In genomic region chr16:62137991-62138390, GRCh38 we compare ENCODE assay signal across 23 cellular contexts.
"Had no signal": no experiment of that assay in that cellular context is flagged by ENCODE, and none has a peak within 500 bp of the region (broad histone marks: within the 10 kb centered on the region; RNA-seq: fewer than 3 reads in every experiment).

No MANE protein-coding gene starts in this region.

- ATAC-seq: activated CD8-positive, alpha-beta T cell treated with anti-CD3 and anti-CD28 coated beads for 36 hours; activated naive CD8-positive, alpha-beta T cell treated with anti-CD3 and anti-CD28 coated beads, Interleukin-2, amount 50 U/mL, for 24 hours had no signal

- DNase-seq: activated B cell treated with CpG ODN at 0.5 μM for 24 hours; activated CD4-positive, alpha-beta memory T cell treated with anti-CD3 and anti-CD28 coated beads for 36 hours; activated CD4-positive, alpha-beta T cell treated with anti-CD3 and anti-CD28 coated beads for 4 hours; activated CD4-positive, alpha-beta T cell treated with anti-CD3 and anti-CD28 coated beads, Interleukin-2, amount 10 ng/mL, durations not matched to agents 24 days and 14 days; activated CD4-positive, alpha-beta T cell treated with anti-CD3 and anti-CD28 coated beads, Interleukin-2, amount 50 U/mL, for 1 hour; activated CD4-positive, alpha-beta T cell treated with anti-CD3 and anti-CD28 coated beads, Interleukin-2, amount 50 U/mL, for 4 hours; activated CD4-positive, CD25-positive, alpha-beta regulatory T cell treated with anti-CD3 and anti-CD28 coated beads, Interleukin-2, amount 50 U/mL, for 72 hours; activated CD8-positive, alpha-beta memory T cell treated with anti-CD3 and anti-CD28 coated beads, Interleukin-2, amount 50 U/mL, for 4 hours; activated CD8-positive, alpha-beta T cell treated with anti-CD3 and anti-CD28 coated beads for 36 hours; activated effector memory CD4-positive, alpha-beta T cell treated with Interleukin-2 at 50 U/mL for 16 hours; activated gamma-delta T cell; activated naive CD4-positive, alpha-beta T cell treated with anti-CD3 and anti-CD28 coated beads, Interleukin-2, amount 10 ng/mL, durations not matched to agents 7 days and 5 days; activated naive CD4-positive, alpha-beta T cell treated with Interleukin-2 at 50 U/mL for 16 hours; activated naive CD8-positive, alpha-beta T cell treated with anti-CD3 and anti-CD28 coated beads, Interleukin-2, amount 10 ng/mL, durations not matched to agents 7 days and 5 days; activated naive CD8-positive, alpha-beta T cell treated with anti-CD3 and anti-CD28 coated beads, Interleukin-2, amount 50 U/mL, for 24 hours; activated T-cell treated with anti-CD3 and anti-CD28 coated beads, Interleukin-2, amount 50 U/mL, for 24 hours; activated T-cell treated with anti-CD3 and anti-CD28 coated beads, Interleukin-2, amount 50 U/mL, for 48 hours; amygdala; caudate nucleus; SW 1271; T-helper 1 cell; T-helper 2 cell; T-helper 9 cell had no signal
